23 cellular contexts compared by ENCODE assay signal in genomic region chrX:29257516-29257915, GRCh38.
DNase-seq lines count a peak whose midpoint lies in the region; ATAC-seq and TF ChIP-seq lines count a peak whose summit lies in the region.
"Had no signal": no experiment of that assay in that cellular context is flagged by ENCODE, and none has a peak within 500 bp of the region (broad histone marks: within the 10 kb centered on the region; RNA-seq: fewer than 3 reads in every experiment).

No MANE protein-coding gene starts in this region.

- DNase-seq in GM03348 (ENCODE audit: low spot score) (peak; percentile 2), fibroblast of lung (ENCODE audit: low read depth in 2 of 2) (peak; percentile 42 to 76), skeletal muscle cell (ENCODE audit: low read depth) (peak; percentile 55), NCI-H2227 (lab: John Stamatoyannopoulos, UW; ENCODE audit: unreplicated experiment) (no peak)
- DNase-seq in activated CD8-positive, alpha-beta memory T cell treated with anti-CD3 and anti-CD28 coated beads for 24 hours = no peak
- DNase-seq: activated CD4-positive, alpha-beta T cell treated with anti-CD3 and anti-CD28 coated beads, Interleukin-2, amount 50 U/mL, for 1 hour; cortex of kidney; islet precursor cell; Kasumi-1; lower lobe of right lung; mucosa of descending colon; NCI-H1092 treated with DMSO at 0.1 percent for 48 hours; NCI-H2081; NCI-H510A; posterior cingulate gyrus; T-helper 9 cell had no signal

- H3K79me2 ChIP-seq in fibroblast of lung (ENCODE audit: control insufficient read depth, insufficient read depth, low read length) = no peaks in the 10 kb centered on the region

- H3K27ac ChIP-seq in fibroblast of lung (ENCODE audit: insufficient read depth, low read length) = no peak overlapping the region
- H3K27ac ChIP-seq: breast epithelium, lower lobe of right lung, suprapubic skin had no signal

- no peaks in the 10 kb centered on the region for H4K20me1 ChIP-seq in fibroblast of lung (ENCODE audit: control insufficient read depth, extremely low read depth, insufficient read depth, low read length)

- no peaks in the 10 kb centered on the region for H3K27me3 ChIP-seq in fibroblast of lung (ENCODE audit: control insufficient read depth, insufficient read depth, low read length)
- H3K27me3 ChIP-seq: suprapubic skin had no signal

- H3K4me3 ChIP-seq in fibroblast of lung (replicated peaks in 1 of 4; ENCODE audit: control extremely low read depth in 1 of 4, insufficient read depth in 1 of 4, low read depth in 3 of 4, low read length in 4 of 4) (no peak overlapping the region), skeletal muscle cell (ENCODE audit: low read depth, low read length) (no peak overlapping the region)
- H3K4me3 ChIP-seq: breast epithelium, GM23338, lower lobe of right lung, mucosa of descending colon, suprapubic skin had no signal

- TF ChIP-seq CTCF in fibroblast of lung (conservative IDR thresholded peaks at IDR 0.05 in 1 of 2, IDR thresholded peaks at IDR 0.05 in 1 of 2; ENCODE audit: low read depth in 1 of 2, low read length in 2 of 2) = no peak

- ATAC-seq in SK-N-SH treated with all-trans-retinoic acid at 6 μM for 48 hours (peak; percentile 28; the same call in 2 of the 3 replicates), GM21367 (IDR thresholded peaks at IDR 0.05; ENCODE audit: unreplicated experiment) (no peak)
- ATAC-seq: activated naive CD4-positive, alpha-beta T cell treated with anti-CD3 and anti-CD28 coated beads, Interleukin-2, amount 50 U/mL, for 72 hours; activated T-helper 17 cell treated with anti-CD3 and anti-CD28 coated beads, Interleukin-2, amount 50 U/mL, for 72 hours; GM23338; lower lobe of right lung; mucosa of descending colon had no signal

- no peaks in the 10 kb centered on the region for H3K4me1 ChIP-seq in fibroblast of lung (ENCODE audit: control insufficient read depth, extremely low read depth, insufficient read depth, low read length)
- H3K4me1 ChIP-seq: breast epithelium, lower lobe of right lung, suprapubic skin had no signal

- H2AFZ ChIP-seq in fibroblast of lung (ENCODE audit: low read length) = no peak overlapping the region
- H2AFZ ChIP-seq: GM23338 had no signal

- no peak overlapping the region for H3K9ac ChIP-seq in fibroblast of lung (ENCODE audit: insufficient read depth, low read length)

- H3K36me3 ChIP-seq in fibroblast of lung (ENCODE audit: control insufficient read depth, insufficient read depth, low read length) = no peaks in the 10 kb centered on the region
- H3K36me3 ChIP-seq: breast epithelium, lower lobe of right lung, suprapubic skin had no signal

- no peak overlapping the region for H3K4me2 ChIP-seq in fibroblast of lung (ENCODE audit: extremely low read depth, insufficient read depth, low read length)
- H3K4me2 ChIP-seq: GM23338 had no signal

- no peaks in the 10 kb centered on the region for H3K9me3 ChIP-seq in fibroblast of lung (ENCODE audit: control insufficient read depth, insufficient read depth, low read depth, low read length)
- H3K9me3 ChIP-seq: lower lobe of right lung, mucosa of descending colon, suprapubic skin had no signal

TF ChIP-seq in SK-N-SH treated with all-trans-retinoic acid at 6 μM for 48 hours, 23 proteins besides CTCF, POLR2A, EP300 and RAD21:
- TF ChIP-seq ZFP3 (CRISPR knock-in tag; IDR thresholded peaks at IDR 0.05) (no peak), CSDC2 (CRISPR knock-in tag; IDR thresholded peaks at IDR 0.05) (no peak), ESRRG (CRISPR knock-in tag; IDR thresholded peaks at IDR 0.05) (no peak), SNAI2 (CRISPR knock-in tag; IDR thresholded peaks at IDR 0.05) (no peak), RARB (CRISPR knock-in tag; IDR thresholded peaks at IDR 0.05) (no peak), PPARA (CRISPR knock-in tag; IDR thresholded peaks at IDR 0.05; ENCODE audit: borderline replicate concordance) (no peak)
- TF ChIP-seq, protein P1, sequence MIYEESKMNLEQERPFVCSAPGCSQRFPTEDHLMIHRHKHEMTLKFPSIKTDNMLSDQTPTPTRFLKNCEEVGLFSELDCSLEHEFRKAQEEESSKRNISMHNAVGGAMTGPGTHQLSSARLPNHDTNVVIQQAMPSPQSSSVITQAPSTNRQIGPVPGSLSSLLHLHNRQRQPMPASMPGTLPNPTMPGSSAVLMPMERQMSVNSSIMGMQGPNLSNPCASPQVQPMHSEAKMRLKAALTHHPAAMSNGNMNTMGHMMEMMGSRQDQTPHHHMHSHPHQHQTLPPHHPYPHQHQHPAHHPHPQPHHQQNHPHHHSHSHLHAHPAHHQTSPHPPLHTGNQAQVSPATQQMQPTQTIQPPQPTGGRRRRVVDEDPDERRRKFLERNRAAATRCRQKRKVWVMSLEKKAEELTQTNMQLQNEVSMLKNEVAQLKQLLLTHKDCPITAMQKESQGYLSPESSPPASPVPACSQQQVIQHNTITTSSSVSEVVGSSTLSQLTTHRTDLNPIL (CRISPR knock-in tag; IDR thresholded peaks at IDR 0.05; ENCODE audit: low read depth) = no peak
- TF ChIP-seq, protein P2, sequence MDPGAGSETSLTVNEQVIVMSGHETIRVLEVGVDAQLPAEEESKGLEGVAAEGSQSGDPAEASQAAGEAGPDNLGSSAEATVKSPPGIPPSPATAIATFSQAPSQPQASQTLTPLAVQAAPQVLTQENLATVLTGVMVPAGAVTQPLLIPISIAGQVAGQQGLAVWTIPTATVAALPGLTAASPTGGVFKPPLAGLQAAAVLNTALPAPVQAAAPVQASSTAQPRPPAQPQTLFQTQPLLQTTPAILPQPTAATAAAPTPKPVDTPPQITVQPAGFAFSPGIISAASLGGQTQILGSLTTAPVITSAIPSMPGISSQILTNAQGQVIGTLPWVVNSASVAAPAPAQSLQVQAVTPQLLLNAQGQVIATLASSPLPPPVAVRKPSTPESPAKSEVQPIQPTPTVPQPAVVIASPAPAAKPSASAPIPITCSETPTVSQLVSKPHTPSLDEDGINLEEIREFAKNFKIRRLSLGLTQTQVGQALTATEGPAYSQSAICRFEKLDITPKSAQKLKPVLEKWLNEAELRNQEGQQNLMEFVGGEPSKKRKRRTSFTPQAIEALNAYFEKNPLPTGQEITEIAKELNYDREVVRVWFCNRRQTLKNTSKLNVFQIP (CRISPR knock-in tag; IDR thresholded peaks at IDR 0.05; ENCODE audit: borderline replicate concordance, low read depth) = no peak

Comparison
In these comparisons a context has a peak if more than half of its experiments do, and no peak if none do; other contexts are left out.
1. DNase-seq: peak in GM03348 (single experiment), fibroblast of lung (2 of 2) and skeletal muscle cell (single experiment); none in NCI-H2227 (single experiment) and activated CD8-positive, alpha-beta memory T cell treated with anti-CD3 and anti-CD28 coated beads for 24 hours (single experiment).